ENCODE assay signal across 9 cellular contexts in genomic region chr10:48289652-48290238, GRCh38. TPM values are rescaled to one million over a fixed set of nuclear protein-coding genes. Genes with fewer than 3 reads are reported as not detected.
DNase-seq lines count a peak whose midpoint lies in the region; ATAC-seq, FAIRE-seq and TF ChIP-seq lines count a peak whose summit lies in the region.
"Had no signal": no experiment of that assay in that cellular context is flagged by ENCODE, and none has a peak within 500 bp of the region (broad histone marks: within the 10 kb centered on the region; RNA-seq: fewer than 3 reads in every experiment).

No MANE protein-coding gene starts in this region.

- no peak overlapping the region for H3K27ac Mint-ChIP-seq in activated CD4-positive, alpha-beta memory T cell treated with anti-CD3 and anti-CD28 coated beads, Interleukin-2, amount 10 ng/mL, durations not matched to agents 7 days and 5 days
- H3K27ac Mint-ChIP-seq in naive thymus-derived CD4-positive, alpha-beta T cell = peak overlapping the region in 1 of 9 donors; percentile 36
- H3K27ac Mint-ChIP-seq in type B pancreatic cell = no peak overlapping the region

- H3K27me3 ChIP-seq in naive thymus-derived CD4-positive, alpha-beta T cell (ENCODE audit: control insufficient read depth in 2 of 2, insufficient read depth in 2 of 2, low read length in 2 of 2) = no peaks in the 10 kb centered on the region

- no peaks in the 10 kb centered on the region for H3K36me3 Mint-ChIP-seq in activated CD4-positive, alpha-beta memory T cell treated with anti-CD3 and anti-CD28 coated beads, Interleukin-2, amount 10 ng/mL, durations not matched to agents 7 days and 5 days (ENCODE audit: low read depth)
- peaks cover 0 to 13% (median 0%) of the 10 kb centered on the region in 5 donors for H3K36me3 Mint-ChIP-seq in naive thymus-derived CD4-positive, alpha-beta T cell
- no peaks in the 10 kb centered on the region for H3K36me3 Mint-ChIP-seq in type B pancreatic cell

- TF ChIP-seq CTCF in epithelial cell of proximal tubule (conservative IDR thresholded peaks at IDR 0.05; ENCODE audit: low read depth, low read length) (peak; percentile 90), type B pancreatic cell (conservative IDR thresholded peaks at IDR 0.05) (peak; percentile 86)

- H3K9me3 ChIP-seq in naive thymus-derived CD4-positive, alpha-beta T cell (ENCODE audit: control insufficient read depth in 2 of 3, low read length in 3 of 3) = no peaks in the 10 kb centered on the region

- peaks cover 6% of the 10 kb centered on the region for H3K9me3 Mint-ChIP-seq in activated CD4-positive, alpha-beta memory T cell treated with anti-CD3 and anti-CD28 coated beads, Interleukin-2, amount 10 ng/mL, durations not matched to agents 7 days and 5 days
- H3K9me3 Mint-ChIP-seq in naive thymus-derived CD4-positive, alpha-beta T cell = peaks cover 0 to 14% (median 4%) of the 10 kb centered on the region in 11 donors
- no peaks in the 10 kb centered on the region for H3K9me3 Mint-ChIP-seq in type B pancreatic cell

- peaks cover 11% of the 10 kb centered on the region for H3K27me3 Mint-ChIP-seq in activated CD4-positive, alpha-beta memory T cell treated with anti-CD3 and anti-CD28 coated beads, Interleukin-2, amount 10 ng/mL, durations not matched to agents 7 days and 5 days
- H3K27me3 Mint-ChIP-seq in naive thymus-derived CD4-positive, alpha-beta T cell = peaks cover 13 to 23% (median 16%) of the 10 kb centered on the region in 5 donors
- peaks cover 14% of the 10 kb centered on the region for H3K27me3 Mint-ChIP-seq in type B pancreatic cell

- intact Hi-C loops in naive thymus-derived CD4-positive, alpha-beta T cell (cut with micrococcal nuclease) = loop anchor here in 1 of 2 donors (1.0 kb wide), 1 partner anchor 29 kb away; no protein-coding TSS in a partner anchor

- POLR2A ChIA-PET in activated CD4-positive, alpha-beta memory T cell treated with anti-CD3 and anti-CD28 coated beads, Interleukin-2, amount 10 ng/mL, durations not matched to agents 7 days and 5 days (lab: Charles Lee) = interaction anchor here (1.3 kb wide), 1 partner anchor 21 kb away, joined by 3 read pairs; no protein-coding TSS in a partner anchor
- POLR2A ChIA-PET in naive thymus-derived CD4-positive, alpha-beta T cell (lab: Charles Lee) = no interaction called here

- FAIRE-seq in H54 (lab: Jason Lieb, UNC) = peak; percentile 20

- H3K4me1 ChIP-seq in naive thymus-derived CD4-positive, alpha-beta T cell (ENCODE audit: control insufficient read depth in 2 of 2, insufficient read depth in 2 of 2, low read length in 2 of 2) = no peaks in the 10 kb centered on the region

- no peak for TF ChIP-seq POLR2A in H54 (IDR thresholded peaks at IDR 0.05; ENCODE audit: low read depth, low read length)

- H3K4me1 Mint-ChIP-seq in activated CD4-positive, alpha-beta memory T cell treated with anti-CD3 and anti-CD28 coated beads, Interleukin-2, amount 10 ng/mL, durations not matched to agents 7 days and 5 days = peaks cover 43% of the 10 kb centered on the region
- H3K4me1 Mint-ChIP-seq in naive thymus-derived CD4-positive, alpha-beta T cell = peaks cover 0 to 18% (median 9%) of the 10 kb centered on the region in 7 donors
- H3K4me1 Mint-ChIP-seq in type B pancreatic cell (ENCODE audit: unreplicated experiment) = peaks cover 26% of the 10 kb centered on the region

- DNase-seq in EH (ENCODE audit: low read depth) (peak; percentile 60), H54 (ENCODE audit: insufficient read length, low spot score) (peak; percentile 38), NCI-H128 (lab: John Stamatoyannopoulos, UW; ENCODE audit: unreplicated experiment) (peak; percentile 1), epithelial cell of proximal tubule (ENCODE audit: low read depth) (no peak), type B pancreatic cell (ENCODE audit: extremely low spot score, unreplicated experiment) (no peak)
- DNase-seq in activated CD4-positive, alpha-beta memory T cell treated with anti-CD3 and anti-CD28 coated beads, Interleukin-2, amount 10 ng/mL, durations not matched to agents 7 days and 5 days = peak; percentile 51
- peak in 7 of 9 donors; percentile 13 to 55 (median 24) for DNase-seq in naive thymus-derived CD4-positive, alpha-beta T cell

- ATAC-seq in naive thymus-derived CD4-positive, alpha-beta T cell = peak; percentile 84
- ATAC-seq in GM21390 (IDR thresholded peaks at IDR 0.05; ENCODE audit: unreplicated experiment) = no peak

- CTCF ChIA-PET in activated CD4-positive, alpha-beta memory T cell treated with anti-CD3 and anti-CD28 coated beads, Interleukin-2, amount 10 ng/mL, durations not matched to agents 7 days and 5 days (lab: Charles Lee) = interaction anchor here (0.8 to 1.4 kb wide), 2 partner anchors 8 to 20 kb away, joined by 3 to 4 read pairs; no protein-coding TSS in a partner anchor
- CTCF ChIA-PET in naive thymus-derived CD4-positive, alpha-beta T cell (lab: Charles Lee) = no interaction called here

- no peaks in the 10 kb centered on the region for H3K36me3 ChIP-seq in naive thymus-derived CD4-positive, alpha-beta T cell (ENCODE audit: control insufficient read depth in 2 of 3, insufficient read depth in 3 of 3, low read length in 3 of 3)

- no peak overlapping the region for H3K4me3 Mint-ChIP-seq in activated CD4-positive, alpha-beta memory T cell treated with anti-CD3 and anti-CD28 coated beads, Interleukin-2, amount 10 ng/mL, durations not matched to agents 7 days and 5 days
- no peak overlapping the region for H3K4me3 Mint-ChIP-seq in naive thymus-derived CD4-positive, alpha-beta T cell
- H3K4me3 Mint-ChIP-seq in type B pancreatic cell = no peak overlapping the region

- H3K4me3 ChIP-seq in epithelial cell of proximal tubule (ENCODE audit: low read depth, low read length) = no peak overlapping the region
- no peak overlapping the region for H3K4me3 ChIP-seq in naive thymus-derived CD4-positive, alpha-beta T cell (ENCODE audit: low read length)

- no peak overlapping the region for H3K27ac ChIP-seq in naive thymus-derived CD4-positive, alpha-beta T cell (ENCODE audit: low read depth, low read length)

RNA-seq across cellular contexts. Expression of gene FRMPD2, which starts 15.2 kb away (rescaled TPM):
- total RNA-seq in activated CD4-positive, alpha-beta memory T cell treated with anti-CD3 and anti-CD28 coated beads, Interleukin-2, amount 10 ng/mL, durations not matched to agents 7 days and 5 days = not detected
- total RNA-seq in epithelial cell of proximal tubule (under 0.01 and 0.22 TPM in 2 replicates), type B pancreatic cell (ENCODE audit: low replicate concordance) (0.80 and 1.1 TPM in 2 replicates)
- under 1 TPM in 1 of 5 experiments, not detected in 4; 0.24 TPM for total RNA-seq in naive thymus-derived CD4-positive, alpha-beta T cell
- not detected for polyA plus RNA-seq in naive thymus-derived CD4-positive, alpha-beta T cell
- polyA plus RNA-seq: adipose tissue had no signal

RNA-seq across cellular contexts. Expression of gene MAPK8, which starts 16.7 kb away (rescaled TPM):
- total RNA-seq in activated CD4-positive, alpha-beta memory T cell treated with anti-CD3 and anti-CD28 coated beads, Interleukin-2, amount 10 ng/mL, durations not matched to agents 7 days and 5 days = 10 to 100 TPM; 46.2 to 48.2 TPM
- total RNA-seq in epithelial cell of proximal tubule = 56.1 and 59.4 TPM in 2 replicates
- 10 to 100 TPM; 33.6 to 63.9 (median 45.2) TPM for total RNA-seq in naive thymus-derived CD4-positive, alpha-beta T cell
- 10 to 100 TPM; 22.2 to 25.8 TPM for polyA plus RNA-seq in naive thymus-derived CD4-positive, alpha-beta T cell
- total RNA-seq in type B pancreatic cell (ENCODE audit: low replicate concordance) = 38.9 and 48.4 TPM in 2 replicates

Comparison
In these comparisons a context has a peak if more than half of its experiments do, and no peak if none do; other contexts are left out.
1. DNase-seq: peak in EH (single experiment), H54 (single experiment), NCI-H128 (single experiment), activated CD4-positive, alpha-beta memory T cell treated with anti-CD3 and anti-CD28 coated beads, Interleukin-2, amount 10 ng/mL, durations not matched to agents 7 days and 5 days (single experiment) and naive thymus-derived CD4-positive, alpha-beta T cell (7 of 9); none in epithelial cell of proximal tubule (single experiment) and type B pancreatic cell (single experiment).